Comparison of ENCODE assay signal across 1 cellular context in the genomic region with DNA sequence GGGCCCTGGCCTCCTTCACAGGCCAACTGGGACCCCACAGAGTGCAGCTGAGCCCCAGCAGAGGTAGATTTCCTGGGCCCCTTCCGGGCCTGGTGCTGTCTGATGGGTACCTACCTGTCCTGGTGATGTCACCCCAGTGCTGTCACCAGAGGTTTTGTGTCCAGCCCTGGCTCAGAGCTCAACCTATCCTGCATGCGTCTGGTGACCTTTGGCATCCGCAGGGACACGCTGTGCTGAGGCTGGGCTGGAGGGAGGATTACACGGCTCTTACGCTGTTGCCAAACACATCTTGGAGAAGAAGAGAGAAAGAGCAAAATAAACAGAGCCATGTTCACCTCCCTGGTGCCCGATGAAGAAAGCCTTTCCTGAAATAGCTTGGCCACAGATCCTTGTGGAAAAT.
TF ChIP-seq lines count a peak whose summit lies in the region.

No MANE protein-coding gene starts in this region.

TF ChIP-seq in H1, 55 proteins besides CTCF, POLR2A, EP300 and RAD21:
- no peak for TF ChIP-seq TEAD4 (IDR thresholded peaks at IDR 0.05; ENCODE audit: low read depth, low read length)
- TF ChIP-seq RXRA (IDR thresholded peaks at IDR 0.05; ENCODE audit: insufficient read depth, low read depth, low read length) = no peak
- no peak for TF ChIP-seq RNF2 (IDR thresholded peaks at IDR 0.05; ENCODE audit: borderline replicate concordance, low read depth, low read length, missing control alignments, poor library complexity, severe bottlenecking)
- no peak for TF ChIP-seq ZNF274 (IDR thresholded peaks at IDR 0.05; ENCODE audit: borderline replicate concordance, extremely low read depth, low read length)
TF ChIP-seq in H1: peak in this region for 0.
